Comparison of ENCODE assay signal across 1 cellular context in genomic region chr15:27028836-27029482, GRCh38.
TF ChIP-seq lines count a peak whose summit lies in the region.

No MANE protein-coding gene starts in this region.

TF ChIP-seq in GM23338, 12 proteins besides CTCF, POLR2A, EP300 and RAD21 (continued from another document):
- no peak for TF ChIP-seq ZNF462 (CRISPR knock-in tag; IDR thresholded peaks at IDR 0.05)
- TF ChIP-seq ZNF331 (CRISPR knock-in tag; IDR thresholded peaks at IDR 0.05; ENCODE audit: low read depth) = no peak
- no peak for TF ChIP-seq STAT1 (IDR thresholded peaks at IDR 0.05; ENCODE audit: unreplicated experiment)
- TF ChIP-seq EZH2phosphoT487 (IDR thresholded peaks at IDR 0.05; ENCODE audit: unreplicated experiment) = no peak
